ENCODE assay signal across 24 cellular contexts in the genomic region with DNA sequence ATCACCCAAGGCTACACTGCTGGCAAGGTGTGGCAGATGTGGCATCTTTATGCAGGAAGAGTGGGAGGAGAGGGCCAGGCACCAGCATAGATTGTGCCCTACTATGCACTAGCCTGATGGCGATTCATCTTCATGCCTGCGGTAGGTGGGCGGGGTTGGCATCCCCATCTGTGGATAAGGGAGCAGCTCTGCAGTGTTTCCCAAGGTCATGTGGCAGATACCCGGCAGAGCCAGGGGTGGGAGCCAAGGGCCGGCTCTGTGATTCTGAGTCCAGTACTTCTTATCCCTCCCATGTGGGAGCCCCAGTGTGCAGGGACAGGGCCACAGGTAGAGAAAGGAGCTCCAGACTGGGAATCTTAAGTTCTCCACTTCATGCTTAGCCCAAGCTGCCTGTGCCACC. TPM values are rescaled to one million over a fixed set of nuclear protein-coding genes. Genes with fewer than 3 reads are reported as not detected.
DNase-seq lines count a peak whose midpoint lies in the region; ATAC-seq and TF ChIP-seq lines count a peak whose summit lies in the region.
"Had no signal": no experiment of that assay in that cellular context is flagged by ENCODE, and none has a peak within 500 bp of the region (broad histone marks: within the 10 kb centered on the region; RNA-seq: fewer than 3 reads in every experiment).

No MANE protein-coding gene starts in this region.

- intact Hi-C loops in breast epithelium (cut with DNase I; ENCODE audit: low total_unique reads) (no loop called here), MCF 10A (cut with micrococcal nuclease) (no loop called here), right lobe of liver (cut with DNase I) (no loop called here)

- POLR2A ChIA-PET in MCF 10A (lab: Yijun Ruan, JAX) = interaction anchor here (1.3 kb wide), 1 partner anchor 24 kb away, joined by 3 read pairs; no protein-coding TSS in a partner anchor

- DNase-seq in breast epithelium (ENCODE audit: low spot score in 2 of 2) (no peak), MCF 10A (ENCODE audit: unreplicated experiment) (no peak), right lobe of liver (peak in 1 of 3 donors; percentile 47), NOMO-1 treated with DMSO at 0.1 percent for 48 hours (lab: John Stamatoyannopoulos, UW; ENCODE audit: unreplicated experiment) (no peak)
- DNase-seq in activated naive CD8-positive, alpha-beta T cell treated with anti-CD3 and anti-CD28 coated beads, Interleukin-2, amount 50 U/mL, for 24 hours = no peak
- DNase-seq: endodermal cell, foreskin melanocyte, lower lobe of right lung, NCI-H1694, NCI-H510A treated with DMSO at 0.1 percent for 48 hours, SIG-M5, T-cell had no signal

- peak overlapping the region; percentile 27 to 54 for H3K27ac ChIP-seq in breast epithelium
- peak overlapping the region; percentile 35 to 80 (median 76) for H3K27ac ChIP-seq in right lobe of liver
- H3K27ac ChIP-seq in stomach smooth muscle (ENCODE audit: low read length) = peak overlapping the region; percentile 49
- H3K27ac ChIP-seq in gastroesophageal sphincter = no peak overlapping the region
- H3K27ac ChIP-seq: BLaER1 treated with 17β-estradiol and CSF1 and Interleukin-3, amounts not matched to agents 10 nM and 100 nM; coronary artery; lower lobe of right lung had no signal

- H3K36me3 Mint-ChIP-seq in MCF 10A (ENCODE audit: insufficient read depth, unreplicated experiment) = peaks cover 26% of the 10 kb centered on the region
- H3K36me3 Mint-ChIP-seq in activated naive CD8-positive, alpha-beta T cell treated with anti-CD3 and anti-CD28 coated beads, Interleukin-2, amount 50 U/mL, for 24 hours (ENCODE audit: low read depth) = peaks cover 87% of the 10 kb centered on the region

- no peaks in the 10 kb centered on the region for H3K9me3 Mint-ChIP-seq in MCF 10A (ENCODE audit: unreplicated experiment)
- H3K9me3 Mint-ChIP-seq in activated naive CD8-positive, alpha-beta T cell treated with anti-CD3 and anti-CD28 coated beads, Interleukin-2, amount 50 U/mL, for 24 hours = no peaks in the 10 kb centered on the region
- H3K9me3 Mint-ChIP-seq: neural crest cell, T-cell had no signal

- no peaks in the 10 kb centered on the region for H3K27me3 ChIP-seq in breast epithelium
- no peaks in the 10 kb centered on the region for H3K27me3 ChIP-seq in right lobe of liver
- no peaks in the 10 kb centered on the region for H3K27me3 ChIP-seq in stomach smooth muscle (ENCODE audit: control insufficient read depth in 1 of 2, insufficient read depth in 2 of 2, low read length in 2 of 2)
- H3K27me3 ChIP-seq in gastroesophageal sphincter = no peaks in the 10 kb centered on the region
- H3K27me3 ChIP-seq: BLaER1 treated with 17β-estradiol and CSF1 and Interleukin-3, amounts not matched to agents 10 nM and 100 nM; esophagus muscularis mucosa had no signal

- no peaks in the 10 kb centered on the region for H3K27me3 Mint-ChIP-seq in MCF 10A (ENCODE audit: insufficient read depth, unreplicated experiment)
- no peaks in the 10 kb centered on the region for H3K27me3 Mint-ChIP-seq in activated naive CD8-positive, alpha-beta T cell treated with anti-CD3 and anti-CD28 coated beads, Interleukin-2, amount 50 U/mL, for 24 hours
- H3K27me3 Mint-ChIP-seq: brain, T-cell had no signal

- TF ChIP-seq POLR2A in breast epithelium (IDR thresholded peaks at IDR 0.05) = no peak
- no peak for TF ChIP-seq POLR2A in right lobe of liver (IDR thresholded peaks at IDR 0.05)
- TF ChIP-seq POLR2A in gastroesophageal sphincter (IDR thresholded peaks at IDR 0.05) = no peak

- H3K36me3 ChIP-seq in breast epithelium = no peaks in the 10 kb centered on the region
- H3K36me3 ChIP-seq in right lobe of liver = peaks cover 0 to 3% (median 0%) of the 10 kb centered on the region in 4 donors
- H3K36me3 ChIP-seq in stomach smooth muscle (ENCODE audit: control insufficient read depth in 2 of 2, insufficient read depth in 2 of 2, low read length in 2 of 2) = no peaks in the 10 kb centered on the region
- H3K36me3 ChIP-seq in gastroesophageal sphincter = peaks cover 0 to 11% of the 10 kb centered on the region in 2 donors
- H3K36me3 ChIP-seq: thoracic aorta had no signal

- no TSS peak for BruUV-seq in MCF 10A (replicated peaks; lab: Mats Ljungman, UMichigan)

- H3K4me1 Mint-ChIP-seq in MCF 10A (ENCODE audit: insufficient read depth, unreplicated experiment) = peaks cover 12% of the 10 kb centered on the region
- H3K4me1 Mint-ChIP-seq in activated naive CD8-positive, alpha-beta T cell treated with anti-CD3 and anti-CD28 coated beads, Interleukin-2, amount 50 U/mL, for 24 hours = peaks cover 48% of the 10 kb centered on the region

- no peak for TF ChIP-seq EP300 in gastroesophageal sphincter (IDR thresholded peaks at IDR 0.05)

- H3K9me3 ChIP-seq in breast epithelium (no peaks in the 10 kb centered on the region), right lobe of liver (no peaks in the 10 kb centered on the region), stomach smooth muscle (ENCODE audit: control insufficient read depth in 2 of 2, low read length in 2 of 2) (peaks cover 0 to 11% of the 10 kb centered on the region in 2 donors), gastroesophageal sphincter (peaks cover 0 to 9% (median 0%) of the 10 kb centered on the region in 3 donors)
- H3K9me3 ChIP-seq: lower lobe of right lung had no signal

- no peak for TF ChIP-seq CTCF in breast epithelium (IDR thresholded peaks at IDR 0.05)
- no peak for TF ChIP-seq CTCF in MCF 10A (IDR thresholded peaks at IDR 0.05; ENCODE audit: unreplicated experiment)
- TF ChIP-seq CTCF in right lobe of liver (IDR thresholded peaks at IDR 0.05) = no peak
- TF ChIP-seq CTCF in gastroesophageal sphincter (IDR thresholded peaks at IDR 0.05) = no peak

- WGBS in right lobe of liver (ENCODE audit: insufficient coverage, low coverage, low lambda C conversion rate, missing lambda C conversion rate) = 60% methylated on average over 3 of the region's 5 CpGs
- 80 to 86% methylated on average over 1 to 2 of the region's 5 CpGs for WGBS in gastroesophageal sphincter (ENCODE audit: low coverage in 1 of 2), 2 donors

- H3K4me1 ChIP-seq in breast epithelium = peaks cover 0 to 3% of the 10 kb centered on the region in 2 donors
- H3K4me1 ChIP-seq in right lobe of liver = peaks cover 0 to 19% (median 11%) of the 10 kb centered on the region in 4 donors
- peaks cover 22% of the 10 kb centered on the region for H3K4me1 ChIP-seq in stomach smooth muscle (ENCODE audit: control insufficient read depth, insufficient read depth, low read length)
- peaks cover 0 to 45% (median 7%) of the 10 kb centered on the region in 3 donors for H3K4me1 ChIP-seq in gastroesophageal sphincter

- H3K4me3 Mint-ChIP-seq in MCF 10A (ENCODE audit: unreplicated experiment) = no peak overlapping the region
- no peak overlapping the region for H3K4me3 Mint-ChIP-seq in activated naive CD8-positive, alpha-beta T cell treated with anti-CD3 and anti-CD28 coated beads, Interleukin-2, amount 50 U/mL, for 24 hours
- H3K4me3 Mint-ChIP-seq: brain, endodermal cell, neural crest cell, T-cell had no signal

- CTCF ChIA-PET in MCF 10A (lab: Yijun Ruan, JAX) = interaction anchor here (0.9 kb wide), 1 partner anchor 519 kb away, joined by 3 read pairs; no protein-coding TSS in a partner anchor

- no peak for ATAC-seq in activated naive CD8-positive, alpha-beta T cell treated with anti-CD3 and anti-CD28 coated beads, Interleukin-2, amount 50 U/mL, for 24 hours
- ATAC-seq in right lobe of liver = peak in 1 of 4 donors; percentile 17
- ATAC-seq in gastroesophageal sphincter = no peak
- ATAC-seq in HG03342 (IDR thresholded peaks at IDR 0.05; ENCODE audit: unreplicated experiment) = no peak
- ATAC-seq: GM12878, T-cell had no signal

- H3K27ac Mint-ChIP-seq in MCF 10A (ENCODE audit: low read depth, unreplicated experiment) = no peak overlapping the region
- H3K27ac Mint-ChIP-seq in activated naive CD8-positive, alpha-beta T cell treated with anti-CD3 and anti-CD28 coated beads, Interleukin-2, amount 50 U/mL, for 24 hours = peak overlapping the region; percentile 46
- H3K27ac Mint-ChIP-seq: activated T-helper 2 cell treated with anti-CD3 and anti-CD28 coated beads, Interferon-gamma antibody, Interleukin-2, Interleukin-4, amounts not matched to agents 10 μg/mL and 5 μg/mL and 100 μg/mL, durations not matched to agents 14 hours and 24 hours and 36 hours; brain; endodermal cell had no signal

- H3K9ac ChIP-seq in stomach smooth muscle (ENCODE audit: low read length in 2 of 2) = no peak overlapping the region
- H3K9ac ChIP-seq: BLaER1 treated with 17β-estradiol and CSF1 and Interleukin-3, amounts not matched to agents 10 nM and 100 nM had no signal

- no peak overlapping the region for H3K4me3 ChIP-seq in breast epithelium
- no peak overlapping the region for H3K4me3 ChIP-seq in right lobe of liver
- no peak overlapping the region for H3K4me3 ChIP-seq in stomach smooth muscle (ENCODE audit: low read length in 2 of 2)
- no peak overlapping the region for H3K4me3 ChIP-seq in gastroesophageal sphincter
- H3K4me3 ChIP-seq: BLaER1 treated with 17β-estradiol and CSF1 and Interleukin-3, amounts not matched to agents 10 nM and 100 nM; coronary artery; esophagus muscularis mucosa; GM12878; lower lobe of right lung; smooth muscle cell; thoracic aorta had no signal

RNA-seq across cellular contexts. Expression of gene CD82, which starts 20.0 kb away (rescaled TPM):
- total RNA-seq in breast epithelium (10 to 100 TPM; 12.0 to 40.4 (median 38.0) TPM), MCF 10A (2022) (50.9 and 114 TPM in 2 replicates), right lobe of liver (10 to 100 TPM; 18.9 to 69.4 (median 48.6) TPM), gastroesophageal sphincter (10 to 100 TPM; 12.7 to 24.0 (median 19.1) TPM)

Comparison
In these comparisons a context has a peak if more than half of its experiments do, and no peak if none do; other contexts are left out.
1. H3K27ac ChIP-seq: peak in breast epithelium (2 of 2), right lobe of liver (3 of 3) and stomach smooth muscle (single experiment); none in gastroesophageal sphincter (0 of 4).